In the genomic region with DNA sequence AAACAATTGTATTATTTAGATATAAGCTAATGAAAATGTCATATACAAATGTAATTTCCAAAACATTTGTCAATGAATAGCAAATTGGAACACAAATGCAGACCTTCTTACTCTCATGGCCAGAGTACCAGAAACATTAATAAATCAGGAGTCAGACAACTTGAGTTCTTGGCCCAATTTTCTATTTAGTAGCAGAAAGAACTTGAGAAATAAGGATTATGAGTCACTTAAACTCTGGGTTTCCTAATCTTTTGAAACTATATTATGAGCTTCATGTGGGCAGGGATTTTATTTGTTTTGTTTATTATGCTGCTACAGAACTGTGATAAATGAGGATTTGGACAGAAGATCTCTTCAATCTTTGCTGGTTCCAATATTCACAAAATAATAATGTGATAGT, we compare ENCODE assay signal across 16 cellular contexts.
"Had no signal": no experiment of that assay in that cellular context is flagged by ENCODE, and none has a peak within 500 bp of the region (broad histone marks: within the 10 kb centered on the region; RNA-seq: fewer than 3 reads in every experiment).

No MANE protein-coding gene starts in this region.

- ATAC-seq: gastrocnemius medialis, heart right ventricle, left lobe of liver, natural killer cell had no signal

- H3K9me3 ChIP-seq: esophagus muscularis mucosa, gastrocnemius medialis, heart right ventricle, right atrium auricular region had no signal

- H3K4me1 ChIP-seq: esophagus muscularis mucosa, gastrocnemius medialis, heart right ventricle, right atrium auricular region had no signal

- H3K36me3 ChIP-seq: esophagus muscularis mucosa, gastrocnemius medialis, heart right ventricle, right atrium auricular region had no signal

- H3K4me3 ChIP-seq: esophagus muscularis mucosa, gastrocnemius medialis, heart right ventricle, right atrium auricular region had no signal

- H3K27ac ChIP-seq: epithelial cell of prostate, esophagus muscularis mucosa, gastrocnemius medialis, heart right ventricle, right atrium auricular region had no signal

- H3K27me3 ChIP-seq: esophagus muscularis mucosa, gastrocnemius medialis, heart right ventricle, right atrium auricular region had no signal

- DNase-seq: effector memory CD4-positive, alpha-beta T cell; gastrocnemius medialis; heart right ventricle; hypothalamus; islet precursor cell; mammary epithelial cell; natural killer cell; posterior cingulate gyrus; small intestine; stimulated activated CD4-positive, alpha-beta T cell treated with anti-CD3 and anti-CD28 coated beads, Interleukin-12 subunit alpha, Interleukin-12 subunit beta, amount 100 ng/mL, for 4 hours; stimulated activated naive CD4-positive, alpha-beta T cell; trophoblast cell had no signal
